29 cellular contexts compared by ENCODE assay signal in genomic region chr4:16804581-16804980, GRCh38.
"Had no signal": no experiment of that assay in that cellular context is flagged by ENCODE, and none has a peak within 500 bp of the region (broad histone marks: within the 10 kb centered on the region; RNA-seq: fewer than 3 reads in every experiment).

No MANE protein-coding gene starts in this region.

- H3K4me3 Mint-ChIP-seq: dendritic cell treated with granulocyte-macrophage colony-stimulating factor and Interleukin-4, amounts not matched to agents 40 ng/mL and 50 ng/mL, for 4 days; effector memory CD8-positive, alpha-beta T cell; endodermal cell had no signal

- ATAC-seq: effector memory CD8-positive, alpha-beta T cell; esophagus mucosa; foreskin keratinocyte; gastrocnemius medialis; gastroesophageal sphincter; heart left ventricle; heart right ventricle had no signal

- H3K27ac ChIP-seq: colonic mucosa, coronary artery, dorsolateral prefrontal cortex, epithelial cell of prostate, esophagus muscularis mucosa, esophagus squamous epithelium, foreskin keratinocyte, gastrocnemius medialis, gastroesophageal sphincter, heart left ventricle had no signal

- DNase-seq: colonic mucosa; cortex of kidney; dermis blood vessel endothelial cell; dorsolateral prefrontal cortex; effector CD4-positive, alpha-beta T cell; effector CD8-positive, alpha-beta T cell; effector memory CD4-positive, alpha-beta T cell; effector memory CD8-positive, alpha-beta T cell; endodermal cell; erythroblast; esophagus squamous epithelium; foreskin fibroblast; foreskin keratinocyte; foreskin melanocyte; gastrocnemius medialis; glutamatergic neuron; head of caudate nucleus; heart left ventricle; heart right ventricle had no signal

- H3K4me1 ChIP-seq: colonic mucosa, esophagus muscularis mucosa, esophagus squamous epithelium, foreskin keratinocyte, gastrocnemius medialis, gastroesophageal sphincter, heart left ventricle had no signal

- H3K9me3 Mint-ChIP-seq: dendritic cell treated with granulocyte-macrophage colony-stimulating factor and Interleukin-4, amounts not matched to agents 40 ng/mL and 50 ng/mL, for 4 days; effector memory CD8-positive, alpha-beta T cell had no signal

- H3K36me3 ChIP-seq: colonic mucosa, esophagus muscularis mucosa, esophagus squamous epithelium, gastrocnemius medialis, gastroesophageal sphincter had no signal

- H3K4me1 Mint-ChIP-seq: endodermal cell had no signal

- H3K27me3 ChIP-seq: colonic mucosa, dorsolateral prefrontal cortex, esophagus muscularis mucosa, esophagus squamous epithelium, foreskin keratinocyte, gastrocnemius medialis, gastroesophageal sphincter, heart left ventricle, heart right ventricle had no signal

- FAIRE-seq: colon, endometrium, endothelial cell of umbilical vein, frontal cortex had no signal

- H3K4me3 ChIP-seq: colonic mucosa, coronary artery, dorsolateral prefrontal cortex, esophagus muscularis mucosa, esophagus squamous epithelium, gastrocnemius medialis, gastroesophageal sphincter, heart left ventricle, heart right ventricle had no signal

- H3K9me3 ChIP-seq: colonic mucosa, gastrocnemius medialis had no signal

- H3K27ac Mint-ChIP-seq: dendritic cell treated with granulocyte-macrophage colony-stimulating factor and Interleukin-4, amounts not matched to agents 40 ng/mL and 50 ng/mL, for 4 days; effector memory CD8-positive, alpha-beta T cell; endodermal cell had no signal
